24 cellular contexts compared by ENCODE assay signal in genomic region chr4:117156806-117157205, GRCh38.
"Had no signal": no experiment of that assay in that cellular context is flagged by ENCODE, and none has a peak within 500 bp of the region (broad histone marks: within the 10 kb centered on the region; RNA-seq: fewer than 3 reads in every experiment).

No MANE protein-coding gene starts in this region.

- H3K4me1 Mint-ChIP-seq: activated CD4-positive, alpha-beta T cell treated with anti-CD3 and anti-CD28 coated beads, Interleukin-2, amount 10 ng/mL, durations not matched to agents 7 days and 5 days; central memory CD8-positive, alpha-beta T cell; T-cell had no signal

- H3K36me3 Mint-ChIP-seq: activated CD4-positive, alpha-beta memory T cell treated with anti-CD3 and anti-CD28 coated beads for 36 hours; activated naive CD8-positive, alpha-beta T cell; brain; T-cell had no signal

- H3K9me3 Mint-ChIP-seq: activated naive CD4-positive, alpha-beta T cell treated with anti-CD3 and anti-CD28 coated beads for 36 hours had no signal

- ATAC-seq: activated T-cell treated with anti-CD3 and anti-CD28 coated beads, Interleukin-2, amount 50 U/mL, for 4 hours; Panc1; Right ventricle myocardium inferior; T-cell had no signal

- H3K27ac ChIP-seq: SK-N-MC had no signal

- H3K4me3 ChIP-seq: SK-N-MC had no signal

- H3K4me3 Mint-ChIP-seq: activated CD4-positive, alpha-beta memory T cell treated with anti-CD3 and anti-CD28 coated beads for 36 hours; activated CD4-positive, alpha-beta T cell treated with anti-CD3 and anti-CD28 coated beads, Interleukin-2, amount 10 ng/mL, durations not matched to agents 7 days and 5 days; activated naive CD4-positive, alpha-beta T cell treated with anti-CD3 and anti-CD28 coated beads for 36 hours; activated naive CD8-positive, alpha-beta T cell; activated T-cell treated with anti-CD3 and anti-CD28 coated beads, Interleukin-2, amount 50 U/mL, for 4 hours; brain; central memory CD8-positive, alpha-beta T cell; T-cell had no signal

- DNase-seq: activated CD4-positive, alpha-beta memory T cell treated with anti-CD3 and anti-CD28 coated beads for 36 hours; activated CD4-positive, alpha-beta T cell treated with anti-CD3 and anti-CD28 coated beads, Interleukin-2, amount 10 ng/mL, durations not matched to agents 7 days and 5 days; activated CD4-positive, CD25-positive, alpha-beta regulatory T cell; activated CD8-positive, alpha-beta memory T cell treated with anti-CD3 and anti-CD28 coated beads for 24 hours; activated effector memory CD4-positive, alpha-beta T cell treated with anti-CD3 and anti-CD28 coated beads, Interleukin-2, amount 50 U/mL, for 16 hours; activated naive CD4-positive, alpha-beta T cell treated with anti-CD3 and anti-CD28 coated beads for 36 hours; activated T-cell treated with anti-CD3 and anti-CD28 coated beads, Interleukin-2, amount 50 U/mL, for 4 hours; amygdala; NCI-H1105 treated with DMSO at 0.1 percent for 48 hours; NCI-H1436 treated with DMSO at 0.1 percent for 48 hours; NCI-H187 treated with DMSO at 0.1 percent for 48 hours; NCI-H2081 treated with DMSO at 0.1 percent for 48 hours; NCI-H446; NCI-H748 treated with DMSO at 0.1 percent for 48 hours; RPMI8226; T-cell; T-helper 2 cell; T1000 had no signal

- H3K27ac Mint-ChIP-seq: activated CD4-positive, alpha-beta memory T cell treated with anti-CD3 and anti-CD28 coated beads for 36 hours; activated CD4-positive, alpha-beta T cell treated with anti-CD3 and anti-CD28 coated beads, Interleukin-2, amount 10 ng/mL, durations not matched to agents 7 days and 5 days; activated naive CD4-positive, alpha-beta T cell treated with anti-CD3 and anti-CD28 coated beads for 36 hours; activated naive CD8-positive, alpha-beta T cell; brain; T-cell had no signal

- H3K27me3 Mint-ChIP-seq: activated CD4-positive, alpha-beta memory T cell treated with anti-CD3 and anti-CD28 coated beads for 36 hours; activated CD4-positive, alpha-beta T cell treated with anti-CD3 and anti-CD28 coated beads, Interleukin-2, amount 10 ng/mL, durations not matched to agents 7 days and 5 days; activated naive CD8-positive, alpha-beta T cell; central memory CD8-positive, alpha-beta T cell; T-cell had no signal
